ENCODE assay signal across 9 cellular contexts in genomic region chr5:149442563-149443182, GRCh38.
DNase-seq lines count a peak whose midpoint lies in the region; ATAC-seq, FAIRE-seq and TF ChIP-seq lines count a peak whose summit lies in the region.
"Had no signal": no experiment of that assay in that cellular context is flagged by ENCODE, and none has a peak within 500 bp of the region (broad histone marks: within the 10 kb centered on the region; RNA-seq: fewer than 3 reads in every experiment).

No MANE protein-coding gene starts in this region.

- H3F3A ChIP-seq in MM.1S (ENCODE audit: insufficient read depth, low read length) = no peaks in the 10 kb centered on the region

- intact Hi-C loops in K562 (cut with micrococcal nuclease) = no loop called here

- H3K27me3 ChIP-seq in MM.1S (replicated peaks; ENCODE audit: insufficient read depth, low read length) = no peaks in the 10 kb centered on the region
- H3K27me3 ChIP-seq in K562 (ENCODE audit: control insufficient read depth in 2 of 2, insufficient read depth in 2 of 2, low read length in 2 of 2) = no peaks in the 10 kb centered on the region
- no peaks in the 10 kb centered on the region for H3K27me3 ChIP-seq in small intestine (ENCODE audit: control insufficient read depth in 2 of 2, insufficient read depth in 2 of 2, low read length in 2 of 2)

- H4K20me1 ChIP-seq in MM.1S (ENCODE audit: insufficient read depth, low read length) (no peaks in the 10 kb centered on the region), K562 (replicated peaks; ENCODE audit: control insufficient read depth, insufficient read depth, low read length) (no peaks in the 10 kb centered on the region)

- H3K4me3 ChIP-seq in MM.1S (ENCODE audit: low read length) = no peak overlapping the region
- H3K4me3 ChIP-seq in K562 = no peak overlapping the region
- no peak overlapping the region for H3K4me3 ChIP-seq in small intestine (ENCODE audit: low read depth in 1 of 2, low read length in 2 of 2)

- H3K79me2 ChIP-seq in MM.1S (ENCODE audit: low read length) = no peaks in the 10 kb centered on the region
- no peaks in the 10 kb centered on the region for H3K79me2 ChIP-seq in K562 (ENCODE audit: control insufficient read depth, insufficient read depth, low read length)

- H2AFZ ChIP-seq in MM.1S (ENCODE audit: low read length) (peak overlapping the region; percentile 28), K562 (ENCODE audit: low read depth, low read length) (peak overlapping the region; percentile 64)

- peak; percentile 58 for ATAC-seq in GM21619 (IDR thresholded peaks at IDR 0.05; ENCODE audit: unreplicated experiment)
- peak; percentile 83 for ATAC-seq in K562

- no peak overlapping the region for H3K27ac ChIP-seq in MM.1S (ENCODE audit: low read length)
- peak overlapping the region; percentile 18; the same call in 1 of the 3 replicates for H3K27ac ChIP-seq in K562 (ENCODE audit: extremely low read depth, low read depth, low read length)
- H3K27ac ChIP-seq in small intestine (ENCODE audit: low read depth in 1 of 2, low read length in 1 of 2) = peak overlapping the region in 1 of 2 donors; percentile 46

- no peaks in the 10 kb centered on the region for H3K9me1 ChIP-seq in K562 (ENCODE audit: control insufficient read depth, insufficient read depth, low read length)

- FAIRE-seq in D721Med (lab: Jason Lieb, UNC) (no peak), K562 (lab: Jason Lieb, UNC) (peak; percentile 77), small intestine (lab: Jason Lieb, UNC) (no peak)
- FAIRE-seq: colon had no signal

- H3K9me2 ChIP-seq in MM.1S (replicated peaks; ENCODE audit: insufficient read depth, low read length) = no peaks in the 10 kb centered on the region

- no peaks in the 10 kb centered on the region for H3K36me3 ChIP-seq in MM.1S (replicated peaks; ENCODE audit: insufficient read depth, low read length)
- no peaks in the 10 kb centered on the region for H3K36me3 ChIP-seq in K562 (ENCODE audit: control insufficient read depth, insufficient read depth, low read length)
- no peaks in the 10 kb centered on the region for H3K36me3 ChIP-seq in small intestine (ENCODE audit: control insufficient read depth in 2 of 2, insufficient read depth in 2 of 2, low read length in 2 of 2)

- H3K9ac ChIP-seq in MM.1S (ENCODE audit: low read length) (no peak overlapping the region), K562 (ENCODE audit: insufficient read depth in 1 of 2, low read depth in 2 of 2, low read length in 2 of 2) (peak overlapping the region in 1 of 2 experiments; percentile 40; a peak in 2 of 4 replicates)

- 44% methylated on average over 17 of the region's 17 CpGs for WGBS in K562 (ENCODE audit: insufficient coverage, low coverage, missing lambda C conversion rate)
- WGBS in small intestine, 3 donors = 39 to 46% (median 43%) methylated on average over 17 of the region's 17 CpGs

- no TSS peak for BruUV-seq in K562 (replicated peaks; lab: Mats Ljungman, UMichigan)

- TF ChIP-seq EP300 in K562 (IDR thresholded peaks at IDR 0.05; ENCODE audit: low read length) = no peak

- H3K9me3 ChIP-seq in MM.1S (replicated peaks; ENCODE audit: insufficient read depth, low read length) = no peaks in the 10 kb centered on the region
- peaks cover 6% of the 10 kb centered on the region for H3K9me3 ChIP-seq in K562 (replicated peaks; ENCODE audit: control insufficient read depth, insufficient read depth, low read depth, low read length)
- no peaks in the 10 kb centered on the region for H3K9me3 ChIP-seq in small intestine (ENCODE audit: control insufficient read depth, low read depth)

- H3K4me1 ChIP-seq in MM.1S (ENCODE audit: low read length) (no peaks in the 10 kb centered on the region), K562 (replicated peaks in 1 of 2; ENCODE audit: control insufficient read depth in 2 of 2, insufficient read depth in 2 of 2, low read length in 2 of 2) (peaks cover 32 to 44% of the 10 kb centered on the region in 2 experiments), small intestine (ENCODE audit: control insufficient read depth in 2 of 2, insufficient read depth in 1 of 2, low read depth in 1 of 2, low read length in 1 of 2) (peaks cover 0 to 5% of the 10 kb centered on the region in 2 donors)

- DNase-seq in D721Med (ENCODE audit: insufficient read length, low spot score) (peak; percentile 72), MM.1S (peak; percentile 30), UCSD-AML1 (lab: John Stamatoyannopoulos, UW; ENCODE audit: unreplicated experiment) (peak; percentile 81), K562 (ENCODE audit: extremely low read depth in 1 of 4, low spot score in 3 of 4) (peak; percentile 76 to 86 (median 78)), iPS-NIHi11 (ENCODE audit: low spot score) (peak; percentile 83), small intestine (peak; percentile 76), amniotic stem cell (lab: John Stamatoyannopoulos, UW) (no peak)

- peak; percentile 83 for TF ChIP-seq CTCF in D721Med (IDR thresholded peaks at IDR 0.05; ENCODE audit: insufficient read depth, missing control alignments)
- peak; percentile 94 for TF ChIP-seq CTCF in MM.1S (IDR thresholded peaks at IDR 0.05; ENCODE audit: low read length)
- TF ChIP-seq CTCF in K562 (IDR thresholded peaks at IDR 0.05 in 2 of 3, conservative IDR thresholded peaks at IDR 0.05 in 1 of 3; ENCODE audit: insufficient read depth in 2 of 3, low read depth in 1 of 3, low read length in 3 of 3) = peak; percentile 91 to 96 (median 92)

- POLR2A ChIA-PET in K562 (lab: Yijun Ruan, JAX) = interaction anchor here (0.6 to 2.0 kb wide), 5 partner anchors 10 to 107 kb away, joined by 3 to 8 read pairs (median 4); no protein-coding TSS in a partner anchor

- no peak for TF ChIP-seq POLR2A in K562 (conservative IDR thresholded peaks at IDR 0.05)

- H3K4me2 ChIP-seq in MM.1S (ENCODE audit: low read depth, low read length) (no peak overlapping the region), K562 (ENCODE audit: insufficient read depth, low read length) (no peak overlapping the region)

- CTCF ChIA-PET in K562 (lab: Yijun Ruan, JAX; ENCODE audit: low intra/inter-chr PET ratio) = interaction anchor here (0.6 to 3.2 kb wide), 5 partner anchors 109 to 214 kb away, joined by 4 to 19 read pairs (median 8); partner anchors contain the start of gene CSNK1A1

- in situ Hi-C loops in K562 (cut with MboI) = loop anchor here (5.0 kb wide), 1 partner anchor 110 kb away; the partner anchor contains the start of gene CSNK1A1

- TF ChIP-seq RAD21 in K562 (CRISPR knock-in tag; conservative IDR thresholded peaks at IDR 0.05 in 1 of 2, IDR thresholded peaks at IDR 0.05 in 1 of 2) = peak; percentile 71 to 93

TF ChIP-seq in K562, 482 proteins besides CTCF, POLR2A, EP300 and RAD21 (continues in another document):
- TF ChIP-seq MEF2D (tag; conservative IDR thresholded peaks at IDR 0.05; ENCODE audit: low read depth) (no peak), FOXA3 (CRISPR knock-in tag; conservative IDR thresholded peaks at IDR 0.05 in 1 of 2, IDR thresholded peaks at IDR 0.05 in 1 of 2) (0 out of 4 replicates have a peak, but pooled peaks of 1 of the 2 experiments have one; percentile 32), RFX1 (IDR thresholded peaks at IDR 0.05) (no peak), SRSF7 (optimal IDR thresholded peaks at IDR 0.05; ENCODE audit: low read depth, low read length) (no peak), ILF3 (IDR thresholded peaks at IDR 0.05; ENCODE audit: borderline replicate concordance) (no peak), RBBP5 (IDR thresholded peaks at IDR 0.05; ENCODE audit: borderline replicate concordance, insufficient read depth, low read length, poor library complexity, severe bottlenecking) (no peak), RNF2 (IDR thresholded peaks at IDR 0.05) (no peak), MTA2 (IDR thresholded peaks at IDR 0.05; ENCODE audit: low read depth) (no peak), KLF13 (tag; IDR thresholded peaks at IDR 0.05; ENCODE audit: borderline replicate concordance, low read depth) (no peak), PHB (CRISPR knock-in tag; IDR thresholded peaks at IDR 0.05) (no peak), STAT5A (IDR thresholded peaks at IDR 0.05; ENCODE audit: borderline replicate concordance, low read length) (no peak), PTBP1 (IDR thresholded peaks at IDR 0.05; ENCODE audit: low read depth, low read length) (no peak), NFE2 (IDR thresholded peaks at IDR 0.05; ENCODE audit: low read depth) (no peak), SNIP1 (IDR thresholded peaks at IDR 0.05; ENCODE audit: low read depth) (no peak), ZNF76 (CRISPR knock-in tag; IDR thresholded peaks at IDR 0.05; ENCODE audit: borderline replicate concordance) (no peak), CREB1 (IDR thresholded peaks at IDR 0.05) (no peak), CREB1 (CRISPR knock-in tag; IDR thresholded peaks at IDR 0.05) (peak; percentile 47; the same call in 1 of the 2 replicates), ZNF592 (IDR thresholded peaks at IDR 0.05) (peak; percentile 65), LCOR (CRISPR knock-in tag; IDR thresholded peaks at IDR 0.05) (peak; percentile 58; the same call in 1 of the 2 replicates)
